In the genomic region with DNA sequence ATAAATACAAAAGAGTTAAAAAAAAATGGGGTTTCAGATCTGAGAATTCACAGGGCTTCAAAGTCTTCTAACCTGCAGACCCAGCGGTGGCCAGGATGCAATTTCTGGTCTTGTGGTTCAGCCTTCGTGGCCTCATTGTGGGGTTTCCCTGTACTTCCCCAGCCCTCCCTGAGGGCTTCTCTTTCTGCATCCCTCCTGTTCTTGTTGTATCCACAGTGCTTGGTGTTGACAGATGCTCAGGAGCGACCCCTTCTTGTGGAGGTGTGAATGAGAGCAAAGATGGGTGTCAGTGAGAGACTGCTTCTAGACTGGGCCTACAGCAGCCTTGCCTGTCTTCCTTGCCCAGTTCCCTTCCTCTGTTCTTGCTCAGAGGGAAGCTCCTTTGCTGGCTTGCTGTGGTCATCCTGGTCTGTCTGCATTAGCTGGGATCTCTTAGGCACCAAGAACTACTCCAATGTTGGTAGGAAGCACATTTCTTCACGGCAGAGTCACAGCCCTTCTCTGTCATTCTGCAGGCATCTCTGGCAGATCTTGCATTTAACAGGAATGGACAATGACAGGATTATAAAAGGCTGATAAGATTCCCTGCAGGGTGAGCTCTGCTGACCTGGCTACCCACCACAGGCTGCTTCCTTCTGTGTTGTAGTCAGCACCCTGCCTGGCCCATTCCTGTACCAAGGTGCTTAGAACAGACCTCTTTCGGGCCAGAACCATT, we compare ENCODE assay signal across 1 cellular context.
A peak's percentile ranks its signal among the peaks of the same experiment; 100 is the strongest.
TF ChIP-seq lines count a peak whose summit lies in the region.

No MANE protein-coding gene starts in this region.

TF ChIP-seq in H1, 55 proteins besides CTCF, POLR2A, EP300 and RAD21:
- TF ChIP-seq HDAC2 (IDR thresholded peaks at IDR 0.05; ENCODE audit: borderline replicate concordance in 1 of 2, low read depth in 2 of 2, low read length in 2 of 2) (peak in 1 of 2 experiments; percentile 83; a peak in 2 of 4 replicates), SIN3A (conservative IDR thresholded peaks at IDR 0.05 in 1 of 2, IDR thresholded peaks at IDR 0.05 in 1 of 2; ENCODE audit: low read depth in 1 of 2, low read length in 2 of 2) (peak; percentile 71 to 87; a peak in 2 of 4 replicates), TCF12 (IDR thresholded peaks at IDR 0.05; ENCODE audit: low read depth, low read length) (no peak), PHF8 (conservative IDR thresholded peaks at IDR 0.05; ENCODE audit: low read depth, low read length) (no peak), CTBP2 (IDR thresholded peaks at IDR 0.05; ENCODE audit: borderline replicate concordance, insufficient read depth, insufficient read length, low read length) (no peak), RFX5 (IDR thresholded peaks at IDR 0.05; ENCODE audit: borderline replicate concordance, low read depth, low read length) (no peak), YY1 (IDR thresholded peaks at IDR 0.05; ENCODE audit: low read depth, low read length) (peak; percentile 72; the same call in 1 of the 2 replicates), TAF7 (optimal IDR thresholded peaks at IDR 0.05; ENCODE audit: borderline replicate concordance, low read depth, low read length) (no peak)
- TF ChIP-seq, protein P1, sequence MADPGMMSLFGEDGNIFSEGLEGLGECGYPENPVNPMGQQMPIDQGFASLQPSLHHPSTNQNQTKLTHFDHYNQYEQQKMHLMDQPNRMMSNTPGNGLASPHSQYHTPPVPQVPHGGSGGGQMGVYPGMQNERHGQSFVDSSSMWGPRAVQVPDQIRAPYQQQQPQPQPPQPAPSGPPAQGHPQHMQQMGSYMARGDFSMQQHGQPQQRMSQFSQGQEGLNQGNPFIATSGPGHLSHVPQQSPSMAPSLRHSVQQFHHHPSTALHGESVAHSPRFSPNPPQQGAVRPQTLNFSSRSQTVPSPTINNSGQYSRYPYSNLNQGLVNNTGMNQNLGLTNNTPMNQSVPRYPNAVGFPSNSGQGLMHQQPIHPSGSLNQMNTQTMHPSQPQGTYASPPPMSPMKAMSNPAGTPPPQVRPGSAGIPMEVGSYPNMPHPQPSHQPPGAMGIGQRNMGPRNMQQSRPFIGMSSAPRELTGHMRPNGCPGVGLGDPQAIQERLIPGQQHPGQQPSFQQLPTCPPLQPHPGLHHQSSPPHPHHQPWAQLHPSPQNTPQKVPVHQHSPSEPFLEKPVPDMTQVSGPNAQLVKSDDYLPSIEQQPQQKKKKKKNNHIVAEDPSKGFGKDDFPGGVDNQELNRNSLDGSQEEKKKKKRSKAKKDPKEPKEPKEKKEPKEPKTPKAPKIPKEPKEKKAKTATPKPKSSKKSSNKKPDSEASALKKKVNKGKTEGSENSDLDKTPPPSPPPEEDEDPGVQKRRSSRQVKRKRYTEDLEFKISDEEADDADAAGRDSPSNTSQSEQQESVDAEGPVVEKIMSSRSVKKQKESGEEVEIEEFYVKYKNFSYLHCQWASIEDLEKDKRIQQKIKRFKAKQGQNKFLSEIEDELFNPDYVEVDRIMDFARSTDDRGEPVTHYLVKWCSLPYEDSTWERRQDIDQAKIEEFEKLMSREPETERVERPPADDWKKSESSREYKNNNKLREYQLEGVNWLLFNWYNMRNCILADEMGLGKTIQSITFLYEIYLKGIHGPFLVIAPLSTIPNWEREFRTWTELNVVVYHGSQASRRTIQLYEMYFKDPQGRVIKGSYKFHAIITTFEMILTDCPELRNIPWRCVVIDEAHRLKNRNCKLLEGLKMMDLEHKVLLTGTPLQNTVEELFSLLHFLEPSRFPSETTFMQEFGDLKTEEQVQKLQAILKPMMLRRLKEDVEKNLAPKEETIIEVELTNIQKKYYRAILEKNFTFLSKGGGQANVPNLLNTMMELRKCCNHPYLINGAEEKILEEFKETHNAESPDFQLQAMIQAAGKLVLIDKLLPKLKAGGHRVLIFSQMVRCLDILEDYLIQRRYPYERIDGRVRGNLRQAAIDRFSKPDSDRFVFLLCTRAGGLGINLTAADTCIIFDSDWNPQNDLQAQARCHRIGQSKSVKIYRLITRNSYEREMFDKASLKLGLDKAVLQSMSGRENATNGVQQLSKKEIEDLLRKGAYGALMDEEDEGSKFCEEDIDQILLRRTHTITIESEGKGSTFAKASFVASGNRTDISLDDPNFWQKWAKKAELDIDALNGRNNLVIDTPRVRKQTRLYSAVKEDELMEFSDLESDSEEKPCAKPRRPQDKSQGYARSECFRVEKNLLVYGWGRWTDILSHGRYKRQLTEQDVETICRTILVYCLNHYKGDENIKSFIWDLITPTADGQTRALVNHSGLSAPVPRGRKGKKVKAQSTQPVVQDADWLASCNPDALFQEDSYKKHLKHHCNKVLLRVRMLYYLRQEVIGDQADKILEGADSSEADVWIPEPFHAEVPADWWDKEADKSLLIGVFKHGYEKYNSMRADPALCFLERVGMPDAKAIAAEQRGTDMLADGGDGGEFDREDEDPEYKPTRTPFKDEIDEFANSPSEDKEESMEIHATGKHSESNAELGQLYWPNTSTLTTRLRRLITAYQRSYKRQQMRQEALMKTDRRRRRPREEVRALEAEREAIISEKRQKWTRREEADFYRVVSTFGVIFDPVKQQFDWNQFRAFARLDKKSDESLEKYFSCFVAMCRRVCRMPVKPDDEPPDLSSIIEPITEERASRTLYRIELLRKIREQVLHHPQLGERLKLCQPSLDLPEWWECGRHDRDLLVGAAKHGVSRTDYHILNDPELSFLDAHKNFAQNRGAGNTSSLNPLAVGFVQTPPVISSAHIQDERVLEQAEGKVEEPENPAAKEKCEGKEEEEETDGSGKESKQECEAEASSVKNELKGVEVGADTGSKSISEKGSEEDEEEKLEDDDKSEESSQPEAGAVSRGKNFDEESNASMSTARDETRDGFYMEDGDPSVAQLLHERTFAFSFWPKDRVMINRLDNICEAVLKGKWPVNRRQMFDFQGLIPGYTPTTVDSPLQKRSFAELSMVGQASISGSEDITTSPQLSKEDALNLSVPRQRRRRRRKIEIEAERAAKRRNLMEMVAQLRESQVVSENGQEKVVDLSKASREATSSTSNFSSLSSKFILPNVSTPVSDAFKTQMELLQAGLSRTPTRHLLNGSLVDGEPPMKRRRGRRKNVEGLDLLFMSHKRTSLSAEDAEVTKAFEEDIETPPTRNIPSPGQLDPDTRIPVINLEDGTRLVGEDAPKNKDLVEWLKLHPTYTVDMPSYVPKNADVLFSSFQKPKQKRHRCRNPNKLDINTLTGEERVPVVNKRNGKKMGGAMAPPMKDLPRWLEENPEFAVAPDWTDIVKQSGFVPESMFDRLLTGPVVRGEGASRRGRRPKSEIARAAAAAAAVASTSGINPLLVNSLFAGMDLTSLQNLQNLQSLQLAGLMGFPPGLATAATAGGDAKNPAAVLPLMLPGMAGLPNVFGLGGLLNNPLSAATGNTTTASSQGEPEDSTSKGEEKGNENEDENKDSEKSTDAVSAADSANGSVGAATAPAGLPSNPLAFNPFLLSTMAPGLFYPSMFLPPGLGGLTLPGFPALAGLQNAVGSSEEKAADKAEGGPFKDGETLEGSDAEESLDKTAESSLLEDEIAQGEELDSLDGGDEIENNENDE (IDR thresholded peaks at IDR 0.05; ENCODE audit: insufficient replicate concordance, low read length), result no peak
